Comparison of ENCODE assay signal across 15 cellular contexts in genomic region chr19:39109641-39110040, GRCh38. TPM values are rescaled to one million over a fixed set of nuclear protein-coding genes. Genes with fewer than 3 reads are reported as not detected.
DNase-seq lines count a peak whose midpoint lies in the region; ATAC-seq, FAIRE-seq and TF ChIP-seq lines count a peak whose summit lies in the region.
"Had no signal": no experiment of that assay in that cellular context is flagged by ENCODE, and none has a peak within 500 bp of the region (broad histone marks: within the 10 kb centered on the region; RNA-seq: fewer than 3 reads in every experiment).

No MANE protein-coding gene starts in this region.

- FAIRE-seq in HTR-8/SVneo (lab: Jason Lieb, UNC) (no peak), HepG2 (lab: Jason Lieb, UNC) (no peak)
- FAIRE-seq: D721Med, G401.6 had no signal

- TF ChIP-seq CTCF in GM13976 (IDR thresholded peaks at IDR 0.05; ENCODE audit: borderline replicate concordance, control extremely low read depth, extremely low read depth, insufficient read depth, missing control alignments): no peak
- TF ChIP-seq CTCF in thyroid gland (IDR thresholded peaks at IDR 0.05): no peak
- no peak for TF ChIP-seq CTCF in HepG2 (CRISPR knock-in tag; IDR thresholded peaks at IDR 0.05)
- TF ChIP-seq CTCF in gastroesophageal sphincter (IDR thresholded peaks at IDR 0.05): no peak

- no peak overlapping the region for H3K4me2 ChIP-seq in HepG2 (ENCODE audit: low read depth, low read length)

- no peak overlapping the region for H3K9ac ChIP-seq in HepG2 (ENCODE audit: insufficient read depth, low read depth, low read length)

- intact Hi-C loops in thyroid gland (cut with DNase I) (no loop called here), HepG2 (cut with micrococcal nuclease; ENCODE audit: unreplicated experiment) (no loop called here)

- TF ChIP-seq POLR2A in thyroid gland (IDR thresholded peaks at IDR 0.05) (no peak), HepG2 (IDR thresholded peaks at IDR 0.05; ENCODE audit: insufficient read depth in 1 of 2, low read depth in 2 of 2, low read length in 2 of 2) (no peak), gastroesophageal sphincter (IDR thresholded peaks at IDR 0.05) (no peak)

- DNase-seq in GM13976 (ENCODE audit: low spot score) (peak; percentile 30), thyroid gland (no peak), HTR-8/SVneo (ENCODE audit: insufficient read length, low spot score) (no peak), HepG2 (ENCODE audit: low spot score) (no peak)
- DNase-seq: GOT3 had no signal

- H3K4me1 ChIP-seq in thyroid gland (no peaks in the 10 kb centered on the region), HepG2 (ENCODE audit: insufficient read depth, low read length) (peaks cover under 1% of the 10 kb centered on the region; the same call in 1 of the 2 replicates), gastroesophageal sphincter (no peaks in the 10 kb centered on the region)
- H3K4me1 ChIP-seq: Caco-2 had no signal

- H3K27ac ChIP-seq in angular gyrus (ENCODE audit: low read depth, low read length): peak overlapping the region; percentile 63
- H3K27ac ChIP-seq in layer of hippocampus (ENCODE audit: low read depth, low read length): peak overlapping the region; percentile 22
- H3K27ac ChIP-seq in temporal lobe (ENCODE audit: low read depth, low read length): peak overlapping the region; percentile 81
- no peak overlapping the region for H3K27ac ChIP-seq in thyroid gland
- H3K27ac ChIP-seq in HepG2 (ENCODE audit: extremely low read length, insufficient read depth, low read length): no peak overlapping the region
- no peak overlapping the region for H3K27ac ChIP-seq in gastroesophageal sphincter
- H3K27ac ChIP-seq: C4-2B had no signal

- H3K9me3 ChIP-seq in thyroid gland (no peaks in the 10 kb centered on the region), HepG2 (ENCODE audit: low read length) (no peaks in the 10 kb centered on the region), gastroesophageal sphincter (no peaks in the 10 kb centered on the region)
- H3K9me3 ChIP-seq: Caco-2 had no signal

- no peaks in the 10 kb centered on the region for H4K20me1 ChIP-seq in HepG2 (ENCODE audit: insufficient read depth, low read length)

- in situ Hi-C loops in GM13976 (cut with MboI; ENCODE audit: low sequenced_read_pairs, unreplicated experiment) (no loop called here), HepG2 (cut with HindIII; ENCODE audit: extremely low pct_ligation_motif_present, low pct_unique_long_range_greater_than_20kb) (no loop called here)

- ATAC-seq in HepG2 (no peak), gastroesophageal sphincter (no peak)

- H3K36me3 ChIP-seq in thyroid gland: no peaks in the 10 kb centered on the region
- H3K36me3 ChIP-seq in HepG2 (replicated peaks in 1 of 2; ENCODE audit: control insufficient read depth in 1 of 2, insufficient read depth in 2 of 2, low read length in 2 of 2): no peaks in the 10 kb centered on the region
- no peaks in the 10 kb centered on the region for H3K36me3 ChIP-seq in gastroesophageal sphincter

- POLR2A ChIA-PET in HepG2 (lab: Yijun Ruan, JAX): no interaction called here

- no peaks in the 10 kb centered on the region for H3K79me2 ChIP-seq in HepG2 (ENCODE audit: insufficient read depth, low read length)

- no TSS peak for BruUV-seq in HepG2 (replicated peaks; lab: Mats Ljungman, UMichigan)

- H3K27me3 ChIP-seq in layer of hippocampus (ENCODE audit: control insufficient read depth, insufficient read depth, low read length) (no peaks in the 10 kb centered on the region), thyroid gland (no peaks in the 10 kb centered on the region), HepG2 (ENCODE audit: control insufficient read depth in 1 of 2, insufficient read depth in 2 of 2, low read length in 2 of 2) (peaks cover 2 to 21% of the 10 kb centered on the region in 2 experiments; a peak in 4 of 5 replicates), gastroesophageal sphincter (peaks cover 81% of the 10 kb centered on the region)

- no peak overlapping the region for H2AFZ ChIP-seq in HepG2 (ENCODE audit: low read length)

- no peak for TF ChIP-seq RAD21 in HepG2 (CRISPR knock-in tag; IDR thresholded peaks at IDR 0.05)

- CTCF ChIA-PET in HepG2 (lab: Yijun Ruan, JAX; ENCODE audit: low intra/inter-chr PET ratio, low total read pairs): interaction anchor here (1.1 kb wide), 1 partner anchor 219 kb away, joined by 3 read pairs; no protein-coding TSS in a partner anchor

- H3K4me3 ChIP-seq in thyroid gland (replicated peaks in 1 of 3) (no peak overlapping the region), HepG2 (replicated peaks in 1 of 3; ENCODE audit: insufficient read depth in 1 of 3, low read depth in 2 of 3, low read length in 3 of 3) (no peak overlapping the region), gastroesophageal sphincter (no peak overlapping the region)

- TF ChIP-seq EP300 in HepG2 (IDR thresholded peaks at IDR 0.05; ENCODE audit: low read depth in 2 of 2, low read length in 2 of 2) (no peak), HepG2 (CRISPR knock-in tag; IDR thresholded peaks at IDR 0.05; ENCODE audit: borderline replicate concordance) (no peak), gastroesophageal sphincter (IDR thresholded peaks at IDR 0.05) (no peak)

TF ChIP-seq in HepG2, 621 proteins besides CTCF, POLR2A, EP300 and RAD21 (continues in another document):
- TF ChIP-seq ZNF512 (CRISPR knock-in tag; IDR thresholded peaks at IDR 0.05) (no peak), ZNF121 (CRISPR knock-in tag; IDR thresholded peaks at IDR 0.05) (no peak), KAT8 (CRISPR knock-in tag; IDR thresholded peaks at IDR 0.05) (no peak)

RNA-seq across cellular contexts. Expression of gene PAK4, which starts 15.9 kb away (rescaled TPM):
- 2.7 TPM for total RNA-seq in temporal lobe
- total RNA-seq in thyroid gland: 10 to 100 TPM; 12.4 to 24.9 (median 23.2) TPM
- 9.5 and 11.6 TPM in 2 replicates for total RNA-seq in HepG2 (2016; rRNA removed; fragmentation: Illumina TruSeq; extraction: Trizol)
- 2.6 and 4.8 TPM in 2 replicates for total RNA-seq in HepG2 (2016; cell fraction: cytosol; rRNA removed; fragmentation: Illumina TruSeq; extraction: Trizol; ENCODE audit: low read depth)
- total RNA-seq in HepG2 (2016; cell fraction: insoluble cytoplasmic fraction; rRNA removed; fragmentation: Illumina TruSeq; extraction: Trizol): 10.0 and 10.5 TPM in 2 replicates
- total RNA-seq in HepG2 (2016; cell fraction: membrane; rRNA removed; fragmentation: Illumina TruSeq; extraction: Trizol): 10.6 and 12.4 TPM in 2 replicates
- 8.9 and 11.4 TPM in 2 replicates for total RNA-seq in HepG2 (2016; cell fraction: nucleus; rRNA removed; fragmentation: Illumina TruSeq; extraction: Trizol)
- polyA plus RNA-seq in HepG2 (2011; rRNA removed): 17.8 and 17.9 TPM in 2 replicates
- 14.3 and 23.7 TPM in 2 replicates for polyA plus RNA-seq in HepG2 (2011; cell fraction: cytosol; rRNA removed)
- polyA plus RNA-seq in HepG2 (2011; cell fraction: nucleus; rRNA removed): 18.9 and 19.4 TPM in 2 replicates
- polyA plus RNA-seq in HepG2 (2012): 14.7 and 17.0 TPM in 2 replicates
- 9.3 and 10.1 TPM in 2 replicates for polyA plus RNA-seq in HepG2 (2016; cell fraction: cytosol; fragmentation: Illumina TruSeq; extraction: Trizol; ENCODE audit: low read depth)
- polyA plus RNA-seq in HepG2 (2016; cell fraction: insoluble cytoplasmic fraction; fragmentation: Illumina TruSeq; extraction: Trizol; ENCODE audit: low read depth): 28.2 and 39.6 TPM in 2 replicates
- polyA plus RNA-seq in HepG2 (2016; cell fraction: membrane; fragmentation: Illumina TruSeq; extraction: Trizol; ENCODE audit: low read depth): 28.3 and 29.9 TPM in 2 replicates
- 31.4 and 32.9 TPM in 2 replicates for polyA plus RNA-seq in HepG2 (2016; cell fraction: nucleus; fragmentation: Illumina TruSeq; extraction: Trizol; ENCODE audit: insufficient read depth, low read depth)
- 22.4 and 40.1 TPM in 2 replicates for polyA minus RNA-seq in HepG2 (2011; rRNA and poly(A)+ RNA removed; ENCODE audit: low replicate concordance)
- polyA minus RNA-seq in HepG2 (2011; cell fraction: cytosol; rRNA and poly(A)+ RNA removed): 17.8 and 19.8 TPM in 2 replicates
- polyA minus RNA-seq in HepG2 (2011; cell fraction: nucleus; rRNA and poly(A)+ RNA removed): 9.8 and 13.6 TPM in 2 replicates
- 10 to 100 TPM in 1 of 4 donors, 1 to 10 TPM in 3; 6.1 to 16.3 (median 7.5) TPM for total RNA-seq in gastroesophageal sphincter

RNA-seq across cellular contexts. Expression of gene ACP7, which starts 25.5 kb away (rescaled TPM):
- total RNA-seq in temporal lobe (not detected), thyroid gland (under 1 TPM in 1 of 4 donors, not detected in 3; 0.22 TPM), HepG2 (2016; rRNA removed; fragmentation: Illumina TruSeq; extraction: Trizol) (not detected in 2 replicates), gastroesophageal sphincter (under 1 TPM in 1 of 4 donors, not detected in 3; 0.08 TPM)
- not detected in 2 replicates for total RNA-seq in HepG2 (2016; cell fraction: cytosol; rRNA removed; fragmentation: Illumina TruSeq; extraction: Trizol; ENCODE audit: low read depth)
- total RNA-seq in HepG2 (2016; cell fraction: insoluble cytoplasmic fraction; rRNA removed; fragmentation: Illumina TruSeq; extraction: Trizol): not detected in 2 replicates
- not detected in 2 replicates for total RNA-seq in HepG2 (2016; cell fraction: membrane; rRNA removed; fragmentation: Illumina TruSeq; extraction: Trizol)
- total RNA-seq in HepG2 (2016; cell fraction: nucleus; rRNA removed; fragmentation: Illumina TruSeq; extraction: Trizol): not detected in 2 replicates
- 0.03 TPM in 1 of 2 replicates, not detected in the other for polyA plus RNA-seq in HepG2 (2011; rRNA removed)
- not detected in 2 replicates for polyA plus RNA-seq in HepG2 (2011; cell fraction: cytosol; rRNA removed)
- polyA plus RNA-seq in HepG2 (2011; cell fraction: nucleus; rRNA removed): not detected in 2 replicates
- polyA plus RNA-seq in HepG2 (2012): not detected in 2 replicates
- not detected in 2 replicates for polyA plus RNA-seq in HepG2 (2016; cell fraction: cytosol; fragmentation: Illumina TruSeq; extraction: Trizol; ENCODE audit: low read depth)
- polyA plus RNA-seq in HepG2 (2016; cell fraction: insoluble cytoplasmic fraction; fragmentation: Illumina TruSeq; extraction: Trizol; ENCODE audit: low read depth): not detected in 2 replicates
- polyA plus RNA-seq in HepG2 (2016; cell fraction: membrane; fragmentation: Illumina TruSeq; extraction: Trizol; ENCODE audit: low read depth): not detected in 2 replicates
- polyA plus RNA-seq in HepG2 (2016; cell fraction: nucleus; fragmentation: Illumina TruSeq; extraction: Trizol; ENCODE audit: insufficient read depth, low read depth): not detected in 2 replicates
- not detected in 2 replicates for polyA minus RNA-seq in HepG2 (2011; rRNA and poly(A)+ RNA removed; ENCODE audit: low replicate concordance)
- polyA minus RNA-seq in HepG2 (2011; cell fraction: cytosol; rRNA and poly(A)+ RNA removed): not detected in 2 replicates
- polyA minus RNA-seq in HepG2 (2011; cell fraction: nucleus; rRNA and poly(A)+ RNA removed): not detected in 2 replicates
- total RNA-seq: CD4-positive, alpha-beta T cell had no signal
- polyA plus RNA-seq: BJ had no signal

Comparison
In these comparisons a context has a peak if more than half of its experiments do, and no peak if none do; other contexts are left out.
1. H3K27ac ChIP-seq: peak in angular gyrus (single experiment), layer of hippocampus (single experiment) and temporal lobe (single experiment); none in thyroid gland (0 of 3), HepG2 (single experiment) and gastroesophageal sphincter (0 of 4).